Comparison of ENCODE assay signal across 8 cellular contexts in genomic region chr1:205013683-205014367, GRCh38. TPM values are rescaled to one million over a fixed set of nuclear protein-coding genes. Genes with fewer than 3 reads are reported as not detected.
DNase-seq lines count a peak whose midpoint lies in the region; ATAC-seq, FAIRE-seq and TF ChIP-seq lines count a peak whose summit lies in the region.
"Had no signal": no experiment of that assay in that cellular context is flagged by ENCODE, and none has a peak within 500 bp of the region (broad histone marks: within the 10 kb centered on the region; RNA-seq: fewer than 3 reads in every experiment).

No MANE protein-coding gene starts in this region.

- H3K4me2 ChIP-seq in SK-N-SH = no peak overlapping the region

- no peaks in the 10 kb centered on the region for H3F3A ChIP-seq in SK-N-SH (replicated peaks; ENCODE audit: insufficient read depth)

- TF ChIP-seq EP300 in SK-N-SH (IDR thresholded peaks at IDR 0.05; ENCODE audit: borderline replicate concordance in 1 of 2, low read depth in 1 of 2, low read length in 1 of 2) = no peak

- no peak overlapping the region for H3K9ac ChIP-seq in SK-N-SH

- WGBS in SK-N-SH (ENCODE audit: low lambda C conversion rate) = 65% methylated on average over 2 of the region's 6 CpGs

- no peak for TF ChIP-seq RAD21 in SK-N-SH (IDR thresholded peaks at IDR 0.05; ENCODE audit: low read length)

- TF ChIP-seq CTCF in SK-N-SH (IDR thresholded peaks at IDR 0.05) (no peak), cardiac muscle cell (IDR thresholded peaks at IDR 0.05; ENCODE audit: low read depth, low read length) (no peak)

- H3K4me3 ChIP-seq in SK-N-SH (ENCODE audit: low read depth in 2 of 2, low read length in 1 of 2) (no peak overlapping the region), cardiac muscle cell (no peak overlapping the region)

- FAIRE-seq in RCC 7860 (lab: Jason Lieb, UNC) = no peak

- DNase-seq in KBM-7 (peak; percentile 86), SK-N-SH (peak; percentile 71), cardiac muscle cell (ENCODE audit: low read depth in 1 of 2, low spot score in 1 of 2) (peak; percentile 23 to 76), substantia nigra (lab: John Stamatoyannopoulos, UW) (peak in 39 of 49 donors; percentile 14 to 81 (median 45)), RCC 7860 (ENCODE audit: low spot score) (no peak)
- DNase-seq in stimulated activated CD8-positive, alpha-beta memory T cell treated with anti-CD3 and anti-CD28 coated beads, Interleukin-4, amount 100 ng/mL, for 48 hours = no peak

- H3K79me2 ChIP-seq in SK-N-SH (ENCODE audit: insufficient read depth) = no peaks in the 10 kb centered on the region

- CTCF ChIA-PET in SK-N-SH (lab: Yijun Ruan, JAX) = interaction anchor here (1.4 to 3.5 kb wide), 3 partner anchors 25 to 207 kb away, joined by 5 to 18 read pairs (median 13); no protein-coding TSS in a partner anchor

- H2AFZ ChIP-seq in SK-N-SH (ENCODE audit: low read depth) = no peak overlapping the region

- H3K9me3 ChIP-seq in SK-N-SH (no peaks in the 10 kb centered on the region), cardiac muscle cell (ENCODE audit: low read depth) (no peaks in the 10 kb centered on the region)

- H3K27me3 ChIP-seq in SK-N-SH (ENCODE audit: insufficient read depth) = no peaks in the 10 kb centered on the region
- H3K27me3 ChIP-seq in cardiac muscle cell = no peaks in the 10 kb centered on the region

- H3K27ac ChIP-seq in SK-N-SH (ENCODE audit: low read depth in 2 of 2, low read length in 1 of 2) = peak overlapping the region in 1 of 2 experiments; percentile 47; a peak in 1 of 4 replicates
- H3K27ac ChIP-seq in cardiac muscle cell = no peak overlapping the region
- H3K27ac ChIP-seq in substantia nigra (ENCODE audit: low read depth, low read length, poor library complexity, severe bottlenecking) = peak overlapping the region; percentile 79

- POLR2A ChIA-PET in SK-N-SH (lab: Yijun Ruan, JAX) = interaction anchor here (0.7 kb wide), 1 partner anchor 10 kb away, joined by 3 read pairs; no protein-coding TSS in a partner anchor

- no peaks in the 10 kb centered on the region for H3K36me3 ChIP-seq in SK-N-SH (replicated peaks in 1 of 2; ENCODE audit: control insufficient read depth in 1 of 2, insufficient read depth in 2 of 2, low read length in 1 of 2)
- no peaks in the 10 kb centered on the region for H3K36me3 ChIP-seq in cardiac muscle cell

- H3K4me1 ChIP-seq in SK-N-SH (ENCODE audit: control insufficient read depth in 1 of 2, insufficient read depth in 2 of 2, low read depth in 1 of 2, low read length in 1 of 2) = peaks cover 0 to 17% of the 10 kb centered on the region in 2 experiments; a peak in 3 of 4 replicates
- H3K4me1 ChIP-seq in cardiac muscle cell (ENCODE audit: low read depth) = no peaks in the 10 kb centered on the region

- in situ Hi-C loops in KBM-7 (cut with MboI; ENCODE audit: low pct_unique_long_range_greater_than_20kb, low sequenced_read_pairs) = no loop called here

- H4K20me1 ChIP-seq in SK-N-SH (ENCODE audit: insufficient read depth) = no peaks in the 10 kb centered on the region

- H3K9me2 ChIP-seq in SK-N-SH = no peaks in the 10 kb centered on the region

- no peak for ATAC-seq in HG02678 (IDR thresholded peaks at IDR 0.05; ENCODE audit: unreplicated experiment)

TF ChIP-seq in SK-N-SH, 30 proteins besides CTCF, POLR2A, EP300 and RAD21:
- TF ChIP-seq GATA2 (CRISPR knock-in tag; IDR thresholded peaks at IDR 0.05) = no peak

RNA-seq across cellular contexts. Expression of gene CNTN2, which starts 29.2 kb away (rescaled TPM):
- polyA plus RNA-seq in SK-N-SH (2012; rRNA removed) (0.02 and 0.03 TPM in 2 replicates), cardiac muscle cell (0.06 TPM in 1 of 2 replicates, not detected in the other)
- 0.01 and 0.03 TPM in 2 replicates for polyA plus RNA-seq in SK-N-SH (2012; cell fraction: cytosol; rRNA removed)
- polyA plus RNA-seq in SK-N-SH (2012; cell fraction: nucleus; rRNA removed) = 0.06 and 0.19 TPM in 2 replicates
- 0.35 TPM in 1 of 2 replicates, not detected in the other for total RNA-seq in cardiac muscle cell
- total RNA-seq: T-helper 2 cell treated with Interferon-gamma antibody and Interleukin-4, amounts not matched to agents 100 ng/mL and 5 ng/mL, for 36 hours had no signal

Comparison
In these comparisons a context has a peak if more than half of its experiments do, and no peak if none do; other contexts are left out.
1. DNase-seq: peak in KBM-7 (single experiment), SK-N-SH (single experiment), cardiac muscle cell (2 of 2) and substantia nigra (39 of 49); none in RCC 7860 (single experiment) and stimulated activated CD8-positive, alpha-beta memory T cell treated with anti-CD3 and anti-CD28 coated beads, Interleukin-4, amount 100 ng/mL, for 48 hours (single experiment).